In genomic region chr4:7337196-7338058, GRCh38 we compare ENCODE assay signal across 15 cellular contexts.
DNase-seq lines count a peak whose midpoint lies in the region; ATAC-seq, FAIRE-seq and TF ChIP-seq lines count a peak whose summit lies in the region.
"Had no signal": no experiment of that assay in that cellular context is flagged by ENCODE, and none has a peak within 500 bp of the region (broad histone marks: within the 10 kb centered on the region; RNA-seq: fewer than 3 reads in every experiment).

No MANE protein-coding gene starts in this region.

- POLR2A ChIA-PET in HepG2 (lab: Yijun Ruan, JAX): no interaction called here
- POLR2A ChIA-PET in activated CD4-positive, alpha-beta T cell treated with anti-CD3 and anti-CD28 coated beads, Interleukin-2, amount 10 ng/mL, durations not matched to agents 7 days and 5 days (lab: Charles Lee): no interaction called here

- H3K4me1 ChIP-seq in right lobe of liver (peaks cover 0 to 15% (median 3%) of the 10 kb centered on the region in 4 donors), HepG2 (ENCODE audit: insufficient read depth, low read length) (no peaks in the 10 kb centered on the region)

- no peaks in the 10 kb centered on the region for H3K4me1 Mint-ChIP-seq in activated CD4-positive, alpha-beta T cell treated with anti-CD3 and anti-CD28 coated beads, Interleukin-2, amount 10 ng/mL, durations not matched to agents 7 days and 5 days
- H3K4me1 Mint-ChIP-seq: CD4-positive, CD25-positive, alpha-beta regulatory T cell had no signal

- intact Hi-C loops in right lobe of liver (cut with DNase I) (loop anchor here in 1 of 2 donors (5.0 kb wide), 1 partner anchor 125 kb away; no protein-coding TSS in a partner anchor), HepG2 (cut with micrococcal nuclease; ENCODE audit: unreplicated experiment) (loop anchor here (10.0 kb wide), 1 partner anchor 143 kb away; the partner anchor contains the start of gene SORCS2), posterior vena cava (cut with DNase I) (no loop called here)

- H2AFZ ChIP-seq in HepG2 (ENCODE audit: low read length): no peak overlapping the region

- no peak for FAIRE-seq in HepG2 (lab: Jason Lieb, UNC)
- FAIRE-seq: H54 had no signal

- no peak for TF ChIP-seq POLR2A in right lobe of liver (IDR thresholded peaks at IDR 0.05)
- TF ChIP-seq POLR2A in HepG2 (IDR thresholded peaks at IDR 0.05; ENCODE audit: insufficient read depth in 1 of 2, low read depth in 2 of 2, low read length in 2 of 2): no peak

- peak overlapping the region in 1 of 3 donors; percentile 62 for H3K27ac ChIP-seq in right lobe of liver
- H3K27ac ChIP-seq in HepG2 (ENCODE audit: extremely low read length, insufficient read depth, low read length): no peak overlapping the region
- H3K27ac ChIP-seq: BLaER1 treated with 17β-estradiol and CSF1 and Interleukin-3, amounts not matched to agents 10 nM and 100 nM; HL-60 had no signal

- no peak for TF ChIP-seq RAD21 in HepG2 (CRISPR knock-in tag; IDR thresholded peaks at IDR 0.05)

- H3K9me3 ChIP-seq in right lobe of liver: no peaks in the 10 kb centered on the region
- no peaks in the 10 kb centered on the region for H3K9me3 ChIP-seq in HepG2 (ENCODE audit: low read length)

- 0 out of 2 replicates have a peak, but pooled peaks cover 3% of the 10 kb centered on the region for H4K20me1 ChIP-seq in HepG2 (ENCODE audit: insufficient read depth, low read length)
- H4K20me1 ChIP-seq: BLaER1 treated with 17β-estradiol and CSF1 and Interleukin-3, amounts not matched to agents 10 nM and 100 nM had no signal

- in situ Hi-C loops in HepG2 (cut with HindIII; ENCODE audit: extremely low pct_ligation_motif_present, low pct_unique_long_range_greater_than_20kb): loop anchor here (5.0 kb wide), 1 partner anchor 145 kb away; the partner anchor contains the start of gene SORCS2

- no peaks in the 10 kb centered on the region for H3K27me3 Mint-ChIP-seq in activated CD4-positive, alpha-beta T cell treated with anti-CD3 and anti-CD28 coated beads, Interleukin-2, amount 10 ng/mL, durations not matched to agents 7 days and 5 days

- WGBS in right lobe of liver (ENCODE audit: insufficient coverage, low coverage, low lambda C conversion rate, missing lambda C conversion rate): 84% methylated on average over 8 of the region's 22 CpGs
- 16% methylated on average over 5 of the region's 22 CpGs for WGBS in HepG2 (ENCODE audit: low lambda C conversion rate)

- CTCF ChIA-PET in HepG2 (lab: Yijun Ruan, JAX; ENCODE audit: low intra/inter-chr PET ratio, low total read pairs): no interaction called here
- CTCF ChIA-PET in activated CD4-positive, alpha-beta T cell treated with anti-CD3 and anti-CD28 coated beads, Interleukin-2, amount 10 ng/mL, durations not matched to agents 7 days and 5 days (lab: Charles Lee): no interaction called here

- H3K27ac Mint-ChIP-seq in activated CD4-positive, alpha-beta T cell treated with anti-CD3 and anti-CD28 coated beads, Interleukin-2, amount 10 ng/mL, durations not matched to agents 7 days and 5 days: no peak overlapping the region

- H3K4me3 ChIP-seq in right lobe of liver: no peak overlapping the region
- no peak overlapping the region for H3K4me3 ChIP-seq in HepG2 (replicated peaks in 1 of 3; ENCODE audit: insufficient read depth in 1 of 3, low read depth in 2 of 3, low read length in 3 of 3)
- H3K4me3 ChIP-seq: BLaER1 treated with 17β-estradiol and CSF1 and Interleukin-3, amounts not matched to agents 10 nM and 100 nM had no signal

- H3K79me2 ChIP-seq in HepG2 (ENCODE audit: insufficient read depth, low read length): no peaks in the 10 kb centered on the region

- no peak overlapping the region for H3K4me2 ChIP-seq in HepG2 (ENCODE audit: low read depth, low read length)
- H3K4me2 ChIP-seq: BLaER1 treated with 17β-estradiol and CSF1 and Interleukin-3, amounts not matched to agents 10 nM and 100 nM had no signal

- TF ChIP-seq CTCF in right lobe of liver (IDR thresholded peaks at IDR 0.05) (no peak), HepG2 (CRISPR knock-in tag; IDR thresholded peaks at IDR 0.05) (no peak)

- H3K9ac ChIP-seq in HepG2 (ENCODE audit: insufficient read depth, low read depth, low read length): no peak overlapping the region
- H3K9ac ChIP-seq: BLaER1 treated with 17β-estradiol and CSF1 and Interleukin-3, amounts not matched to agents 10 nM and 100 nM had no signal

- no peaks in the 10 kb centered on the region for H3K9me3 Mint-ChIP-seq in activated CD4-positive, alpha-beta T cell treated with anti-CD3 and anti-CD28 coated beads, Interleukin-2, amount 10 ng/mL, durations not matched to agents 7 days and 5 days

- DNase-seq in right lobe of liver (peak in 2 of 3 donors; percentile 60 to 64), HepG2 (ENCODE audit: low spot score) (no peak), left lobe of liver (ENCODE audit: low spot score) (peak; percentile 64), posterior vena cava (ENCODE audit: low spot score) (peak; percentile 43), amniotic stem cell (lab: John Stamatoyannopoulos, UW) (no peak)
- no peak for DNase-seq in activated naive CD4-positive, alpha-beta T cell treated with anti-CD3 and anti-CD28 coated beads, Interleukin-2, amount 50 U/mL, for 16 hours
- DNase-seq in activated CD4-positive, alpha-beta T cell treated with anti-CD3 and anti-CD28 coated beads, Interleukin-2, amount 10 ng/mL, durations not matched to agents 7 days and 5 days: no peak
- DNase-seq: ACHN; Calu3; CD4-positive, CD25-positive, alpha-beta regulatory T cell; DMS 273 treated with DMSO at 0.1 percent for 48 hours had no signal

- no peak overlapping the region for H3K4me3 Mint-ChIP-seq in activated CD4-positive, alpha-beta T cell treated with anti-CD3 and anti-CD28 coated beads, Interleukin-2, amount 10 ng/mL, durations not matched to agents 7 days and 5 days
- H3K4me3 Mint-ChIP-seq: CD4-positive, CD25-positive, alpha-beta regulatory T cell had no signal

- no TSS peak for BruUV-seq in HepG2 (replicated peaks; lab: Mats Ljungman, UMichigan)

- no peaks in the 10 kb centered on the region for H3K36me3 ChIP-seq in right lobe of liver
- H3K36me3 ChIP-seq in HepG2 (replicated peaks in 1 of 2; ENCODE audit: control insufficient read depth in 1 of 2, insufficient read depth in 2 of 2, low read length in 2 of 2): no peaks in the 10 kb centered on the region
- H3K36me3 ChIP-seq: BLaER1 treated with 17β-estradiol and CSF1 and Interleukin-3, amounts not matched to agents 10 nM and 100 nM had no signal

- no peaks in the 10 kb centered on the region for H3K27me3 ChIP-seq in right lobe of liver
- peaks cover 7 to 30% of the 10 kb centered on the region in 2 experiments; a peak in 4 of 5 replicates for H3K27me3 ChIP-seq in HepG2 (ENCODE audit: control insufficient read depth in 1 of 2, insufficient read depth in 2 of 2, low read length in 2 of 2)
- H3K27me3 ChIP-seq: BLaER1 treated with 17β-estradiol and CSF1 and Interleukin-3, amounts not matched to agents 10 nM and 100 nM had no signal

- no peaks in the 10 kb centered on the region for H3K36me3 Mint-ChIP-seq in activated CD4-positive, alpha-beta T cell treated with anti-CD3 and anti-CD28 coated beads, Interleukin-2, amount 10 ng/mL, durations not matched to agents 7 days and 5 days (ENCODE audit: low read depth)
- H3K36me3 Mint-ChIP-seq: CD4-positive, CD25-positive, alpha-beta regulatory T cell had no signal

- ATAC-seq in right lobe of liver: peak; percentile 18 to 69 (median 38)
- ATAC-seq in HepG2: no peak
- peak; percentile 50 for ATAC-seq in left lobe of liver
- ATAC-seq: HCT116 had no signal

- no peak for TF ChIP-seq EP300 in HepG2 (IDR thresholded peaks at IDR 0.05; ENCODE audit: low read depth in 2 of 2, low read length in 2 of 2)
- no peak for TF ChIP-seq EP300 in HepG2 (CRISPR knock-in tag; IDR thresholded peaks at IDR 0.05; ENCODE audit: borderline replicate concordance)

TF ChIP-seq in HepG2, 621 proteins besides CTCF, POLR2A, EP300 and RAD21:
- no peak for TF ChIP-seq JUN (CRISPR knock-in tag; IDR thresholded peaks at IDR 0.05)
- TF ChIP-seq ZNF841 (CRISPR knock-in tag; IDR thresholded peaks at IDR 0.05; ENCODE audit: borderline replicate concordance): no peak
- no peak for TF ChIP-seq ZNF619 (CRISPR knock-in tag; IDR thresholded peaks at IDR 0.05)
- no peak for TF ChIP-seq ZNF44 (CRISPR knock-in tag; IDR thresholded peaks at IDR 0.05)
- TF ChIP-seq TOE1 (CRISPR knock-in tag; IDR thresholded peaks at IDR 0.05): no peak
- no peak for TF ChIP-seq IKZF4 (CRISPR knock-in tag; IDR thresholded peaks at IDR 0.05; ENCODE audit: borderline replicate concordance, low read depth, not compliant biosample characterization)
- TF ChIP-seq DRAP1 (CRISPR knock-in tag; IDR thresholded peaks at IDR 0.05): no peak
- no peak for TF ChIP-seq BCL6 (CRISPR knock-in tag; IDR thresholded peaks at IDR 0.05)

Comparison
In these comparisons a context has a peak if more than half of its experiments do, and no peak if none do; other contexts are left out.
1. DNase-seq: peak in right lobe of liver (2 of 3), left lobe of liver (single experiment) and posterior vena cava (single experiment); none in HepG2 (single experiment), activated naive CD4-positive, alpha-beta T cell treated with anti-CD3 and anti-CD28 coated beads, Interleukin-2, amount 50 U/mL, for 16 hours (single experiment), activated CD4-positive, alpha-beta T cell treated with anti-CD3 and anti-CD28 coated beads, Interleukin-2, amount 10 ng/mL, durations not matched to agents 7 days and 5 days (single experiment) and amniotic stem cell (single experiment).